ENCODE assay signal across 8 cellular contexts in the genomic region with DNA sequence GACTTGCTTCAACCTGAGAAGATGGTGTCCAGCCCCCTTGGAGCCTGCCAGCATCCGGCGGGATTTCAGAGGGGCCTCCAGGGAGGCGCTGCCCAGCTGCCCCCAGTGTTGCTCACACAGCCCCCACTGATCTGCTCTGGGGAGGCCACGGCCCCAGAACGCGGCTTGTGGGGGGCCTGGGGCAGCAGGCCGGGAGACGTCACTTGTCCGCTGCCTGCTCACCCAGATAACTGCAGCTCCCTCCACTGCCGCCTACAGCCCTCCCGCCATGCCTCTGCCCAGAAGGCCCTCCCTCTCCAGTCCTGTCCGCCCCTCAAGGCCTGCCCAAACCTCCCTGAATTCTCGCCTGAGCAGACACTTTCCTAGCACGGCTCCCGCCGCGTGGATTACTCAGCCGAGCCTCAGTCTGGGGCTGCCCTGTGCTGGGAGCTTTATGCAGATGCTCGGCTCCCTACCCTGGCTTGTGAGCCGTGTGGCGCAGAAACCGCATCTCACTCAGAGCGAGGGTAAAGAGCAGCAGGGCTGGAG. TPM values are rescaled to one million over a fixed set of nuclear protein-coding genes. Genes with fewer than 3 reads are reported as not detected.
DNase-seq lines count a peak whose midpoint lies in the region; ATAC-seq and TF ChIP-seq lines count a peak whose summit lies in the region.

No MANE protein-coding gene starts in this region.

- peaks cover 8 to 26% (median 21%) of the 10 kb centered on the region in 4 donors for H3K4me1 Mint-ChIP-seq in naive thymus-derived CD8-positive, alpha-beta T cell

- peak overlapping the region in 8 of 10 donors; percentile 55 to 85 (median 80) for H3K4me3 Mint-ChIP-seq in naive thymus-derived CD8-positive, alpha-beta T cell

- no peaks in the 10 kb centered on the region for H3K9me3 Mint-ChIP-seq in naive thymus-derived CD8-positive, alpha-beta T cell

- H3K36me3 Mint-ChIP-seq in naive thymus-derived CD8-positive, alpha-beta T cell = no peaks in the 10 kb centered on the region

- H3K27ac Mint-ChIP-seq in naive thymus-derived CD8-positive, alpha-beta T cell = peak overlapping the region in 2 of 10 donors; percentile 8 to 60

- CTCF ChIA-PET in HEK293T (lab: Yijun Ruan, JAX) = no interaction called here

- H3K27ac ChIP-seq in cingulate gyrus (ENCODE audit: low read depth, low read length) = peak overlapping the region; percentile 47

- H3K27me3 Mint-ChIP-seq in naive thymus-derived CD8-positive, alpha-beta T cell = peaks cover 25 to 53% (median 37%) of the 10 kb centered on the region in 5 donors

- DNase-seq in EL = peak; percentile 77
- DNase-seq in naive thymus-derived CD8-positive, alpha-beta T cell = peak in 2 of 10 donors; percentile 10 to 18
- DNase-seq in activated gamma-delta T cell (lab: John Stamatoyannopoulos, UW) = no peak
- no peak for DNase-seq in NCI-H226
- no peak for DNase-seq in NK-92 treated with Interleukin-12 subunit alpha and Interleukin-12 subunit beta, amount 100 ng/mL, for 24 hours (lab: John Stamatoyannopoulos, UW)
- no peak for DNase-seq in HEK293T (ENCODE audit: extremely low spot score)

- peak; percentile 27 to 35 for ATAC-seq in naive thymus-derived CD8-positive, alpha-beta T cell

- TF ChIP-seq POLR2A in Raji (IDR thresholded peaks at IDR 0.05; ENCODE audit: insufficient read depth, low read depth, low read length) = 0 out of 2 replicates have a peak, but pooled peaks have one; percentile 23

- POLR2A ChIA-PET in naive thymus-derived CD8-positive, alpha-beta T cell (lab: Charles Lee) = interaction anchor here (1.4 to 3.1 kb wide), 2 partner anchors 41 to 242 kb away, joined by 3 to 14 read pairs; a partner anchor contains a TSS
- POLR2A ChIA-PET in HEK293T (lab: Yijun Ruan, JAX) = interaction anchor here (1.5 to 2.7 kb wide), 2 partner anchors 12 to 19 kb away, joined by 5 to 9 read pairs; a partner anchor contains a TSS

TF ChIP-seq in HEK293T, 16 proteins besides CTCF, POLR2A, EP300 and RAD21:
- no peak for TF ChIP-seq L3MBTL2 (conservative IDR thresholded peaks at IDR 0.05)
- TF ChIP-seq CTBP1 (IDR thresholded peaks at IDR 0.05; ENCODE audit: borderline replicate concordance) = no peak
- TF ChIP-seq BHLHE40 (IDR thresholded peaks at IDR 0.05; ENCODE audit: borderline replicate concordance) = no peak
- TF ChIP-seq SUZ12 (IDR thresholded peaks at IDR 0.05) = no peak
- no peak for TF ChIP-seq ZNF384 (IDR thresholded peaks at IDR 0.05)
- TF ChIP-seq FOXA1 (IDR thresholded peaks at IDR 0.05) = no peak
- TF ChIP-seq, protein P1, sequence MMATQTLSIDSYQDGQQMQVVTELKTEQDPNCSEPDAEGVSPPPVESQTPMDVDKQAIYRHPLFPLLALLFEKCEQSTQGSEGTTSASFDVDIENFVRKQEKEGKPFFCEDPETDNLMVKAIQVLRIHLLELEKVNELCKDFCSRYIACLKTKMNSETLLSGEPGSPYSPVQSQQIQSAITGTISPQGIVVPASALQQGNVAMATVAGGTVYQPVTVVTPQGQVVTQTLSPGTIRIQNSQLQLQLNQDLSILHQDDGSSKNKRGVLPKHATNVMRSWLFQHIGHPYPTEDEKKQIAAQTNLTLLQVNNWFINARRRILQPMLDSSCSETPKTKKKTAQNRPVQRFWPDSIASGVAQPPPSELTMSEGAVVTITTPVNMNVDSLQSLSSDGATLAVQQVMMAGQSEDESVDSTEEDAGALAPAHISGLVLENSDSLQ (IDR thresholded peaks at IDR 0.05) = no peak
- TF ChIP-seq TARDBP (IDR thresholded peaks at IDR 0.05) = no peak
- TF ChIP-seq ELF4 (IDR thresholded peaks at IDR 0.05) = no peak
- TF ChIP-seq LEF1 (IDR thresholded peaks at IDR 0.05; ENCODE audit: borderline replicate concordance) = no peak
- no peak for TF ChIP-seq SP1 (IDR thresholded peaks at IDR 0.05)
- no peak for TF ChIP-seq FOXM1 (IDR thresholded peaks at IDR 0.05; ENCODE audit: borderline replicate concordance)
- TF ChIP-seq FOXK2 (IDR thresholded peaks at IDR 0.05) = no peak
- no peak for TF ChIP-seq ARNT (IDR thresholded peaks at IDR 0.05)
- no peak for TF ChIP-seq HDGF (IDR thresholded peaks at IDR 0.05; ENCODE audit: borderline replicate concordance)
- no peak for TF ChIP-seq NFRKB (IDR thresholded peaks at IDR 0.05)

RNA-seq across cellular contexts. Expression of a gene that starts 17.2 kb away (rescaled TPM):
- total RNA-seq in naive thymus-derived CD8-positive, alpha-beta T cell = not detected
- not detected for polyA plus RNA-seq in naive thymus-derived CD8-positive, alpha-beta T cell

RNA-seq across cellular contexts. Expression of a gene that starts 19.1 kb away (rescaled TPM):
- total RNA-seq in naive thymus-derived CD8-positive, alpha-beta T cell = 10 to 100 TPM; 19.3 to 25.3 TPM
- polyA plus RNA-seq in naive thymus-derived CD8-positive, alpha-beta T cell = 10 to 100 TPM; 19.2 to 22.8 (median 21.4) TPM

RNA-seq across cellular contexts. Expression of a gene that starts 42.0 kb away (rescaled TPM):
- 100 to 1,000 TPM; 671 to 687 TPM for total RNA-seq in naive thymus-derived CD8-positive, alpha-beta T cell
- polyA plus RNA-seq in naive thymus-derived CD8-positive, alpha-beta T cell = 100 to 1,000 TPM; 221 to 293 (median 226) TPM
